17 cellular contexts compared by ENCODE assay signal in genomic region chr2:127061377-127062273, GRCh38. TPM values are rescaled to one million over a fixed set of nuclear protein-coding genes. Genes with fewer than 3 reads are reported as not detected.
DNase-seq lines count a peak whose midpoint lies in the region; ATAC-seq, FAIRE-seq and TF ChIP-seq lines count a peak whose summit lies in the region.
"Had no signal": no experiment of that assay in that cellular context is flagged by ENCODE, and none has a peak within 500 bp of the region (broad histone marks: within the 10 kb centered on the region; RNA-seq: fewer than 3 reads in every experiment).

No MANE protein-coding gene starts in this region.

- H3K36me3 ChIP-seq in ovary: no peaks in the 10 kb centered on the region

- intact Hi-C loops in ovary (cut with DNase I): loop anchor here in 1 of 4 donors (10.0 kb wide), 1 partner anchor 233 kb away; the partner anchor contains the start of gene ERCC3
- intact Hi-C loops in natural killer cell (cut with micrococcal nuclease): no loop called here

- H3K9me3 Mint-ChIP-seq in natural killer cell: no peaks in the 10 kb centered on the region
- H3K9me3 Mint-ChIP-seq: stimulated activated naive CD8-positive, alpha-beta T cell treated with anti-CD3 and anti-CD28 coated beads, Interleukin-15, amount 100 ng/mL, for 72 hours; T-helper 1 cell treated with Interleukin-12 subunit alpha and Interleukin-12 subunit beta and Interleukin-4 antibody, amounts not matched to agents 30 μg/mL and 1 μg/mL, for 36 hours had no signal

- peak; percentile 73 for DNase-seq in EH (ENCODE audit: low read depth)
- no peak for DNase-seq in RWPE1 (ENCODE audit: low spot score)
- DNase-seq in fibroblast of villous mesenchyme (ENCODE audit: low read depth): peak; percentile 44
- no peak for DNase-seq in ovary
- no peak for DNase-seq in natural killer cell
- no peak for DNase-seq in stimulated activated CD4-positive, alpha-beta T cell treated with anti-CD3 and anti-CD28 coated beads, Interleukin-4, amount 100 ng/mL, for 4 hours
- DNase-seq in GM19239 (ENCODE audit: insufficient read length, low spot score): no peak
- DNase-seq: activated CD4-positive, alpha-beta T cell treated with anti-CD3 and anti-CD28 coated beads, Interleukin-2, amount 50 U/mL, for 48 hours; activated effector memory CD4-positive, alpha-beta T cell treated with Interleukin-2 at 50 U/mL for 16 hours; NCI-H1048; NCI-H2227 treated with DMSO at 0.1 percent for 48 hours; OCI-M1; stimulated activated naive CD8-positive, alpha-beta T cell treated with anti-CD3 and anti-CD28 coated beads, Interleukin-15, amount 100 ng/mL, for 72 hours had no signal

- no peaks in the 10 kb centered on the region for H3K9me3 ChIP-seq in ovary

- POLR2A ChIA-PET in RWPE1 (lab: Yijun Ruan, JAX; ENCODE audit: low non-redundant PET): no interaction called here

- TF ChIP-seq POLR2A in ovary (IDR thresholded peaks at IDR 0.05): no peak

- peak overlapping the region in 1 of 2 donors; percentile 24 for H3K27ac Mint-ChIP-seq in natural killer cell
- H3K27ac Mint-ChIP-seq: T-helper 1 cell treated with Interleukin-12 subunit alpha and Interleukin-12 subunit beta and Interleukin-4 antibody, amounts not matched to agents 30 μg/mL and 1 μg/mL, for 36 hours had no signal

- no peak for FAIRE-seq in GM19239 (lab: Jason Lieb, UNC)
- FAIRE-seq: G401.6 had no signal

- no peaks in the 10 kb centered on the region for H3K27me3 ChIP-seq in ovary

- TF ChIP-seq EP300 in ovary (IDR thresholded peaks at IDR 0.05): peak; percentile 44

- no peaks in the 10 kb centered on the region for H3K4me1 ChIP-seq in ovary (ENCODE audit: insufficient read depth)

- H3K27ac ChIP-seq in RWPE1 (peak overlapping the region; percentile 27), ovary (no peak overlapping the region)
- H3K27ac ChIP-seq: C4-2B had no signal

- no peak for ATAC-seq in natural killer cell
- ATAC-seq: HCT116; stimulated activated naive CD8-positive, alpha-beta T cell treated with anti-CD3 and anti-CD28 coated beads, Interleukin-15, amount 100 ng/mL, for 72 hours had no signal

- H3K36me3 Mint-ChIP-seq in natural killer cell: no peaks in the 10 kb centered on the region

- H3K4me3 Mint-ChIP-seq in natural killer cell: no peak overlapping the region
- H3K4me3 Mint-ChIP-seq: stimulated activated naive CD8-positive, alpha-beta T cell treated with anti-CD3 and anti-CD28 coated beads, Interleukin-15, amount 100 ng/mL, for 72 hours; T-helper 1 cell treated with Interleukin-12 subunit alpha and Interleukin-12 subunit beta and Interleukin-4 antibody, amounts not matched to agents 30 μg/mL and 1 μg/mL, for 36 hours had no signal

- no peak overlapping the region for H3K4me3 ChIP-seq in fibroblast of villous mesenchyme (ENCODE audit: low read depth, low read length)
- H3K4me3 ChIP-seq in ovary: no peak overlapping the region

- H3K4me1 Mint-ChIP-seq in natural killer cell: peaks cover 0 to 19% of the 10 kb centered on the region in 2 donors

- CTCF ChIA-PET in RWPE1 (lab: Yijun Ruan, JAX): interaction anchor here (0.7 kb wide), 1 partner anchor 18 kb away, joined by 4 read pairs; no protein-coding TSS in a partner anchor

- WGBS in ovary, 3 donors: 75 to 82% (median 76%) methylated on average over 22 to 23 of the region's 23 CpGs

- H3K27me3 Mint-ChIP-seq in natural killer cell (ENCODE audit: low read depth in 2 of 2): no peaks in the 10 kb centered on the region
- H3K27me3 Mint-ChIP-seq: stimulated activated naive CD8-positive, alpha-beta T cell treated with anti-CD3 and anti-CD28 coated beads, Interleukin-15, amount 100 ng/mL, for 72 hours had no signal

- TF ChIP-seq CTCF in RWPE1 (conservative IDR thresholded peaks at IDR 0.05; ENCODE audit: low read depth) (no peak), fibroblast of villous mesenchyme (IDR thresholded peaks at IDR 0.05; ENCODE audit: insufficient read depth, low read depth, low read length) (no peak), ovary (IDR thresholded peaks at IDR 0.05) (no peak), natural killer cell (IDR thresholded peaks at IDR 0.05) (no peak)

RNA-seq across cellular contexts. Expression of gene BIN1, which starts 45.3 kb away (rescaled TPM):
- total RNA-seq in fibroblast of villous mesenchyme (75.6 and 85.4 TPM in 2 replicates), ovary (10 to 100 TPM; 25.2 to 77.3 (median 57.6) TPM), natural killer cell (100 to 1,000 TPM in 2 of 3 donors, 10 to 100 TPM in 1; 73.5 to 131 (median 107) TPM)
- polyA plus RNA-seq in ovary: 10 to 100 TPM; 16.7 to 32.6 TPM

Comparison
In these comparisons a context has a peak if more than half of its experiments do, and no peak if none do; other contexts are left out.
1. DNase-seq: peak in EH (single experiment) and fibroblast of villous mesenchyme (single experiment); none in RWPE1 (single experiment), ovary (0 of 5), natural killer cell (single experiment), stimulated activated CD4-positive, alpha-beta T cell treated with anti-CD3 and anti-CD28 coated beads, Interleukin-4, amount 100 ng/mL, for 4 hours (0 of 2) and GM19239 (single experiment).